In genomic region chrX:54808605-54809483, GRCh38 we compare ENCODE assay signal across 1 cellular context.
TF ChIP-seq lines count a peak whose summit lies in the region.

No MANE protein-coding gene starts in this region.

TF ChIP-seq in GM23338, 12 proteins besides CTCF, POLR2A, EP300 and RAD21 (continued from another document):
- TF ChIP-seq REST (IDR thresholded peaks at IDR 0.05; ENCODE audit: unreplicated experiment) (no peak), JUNB (IDR thresholded peaks at IDR 0.05; ENCODE audit: unreplicated experiment) (no peak), POLR2AphosphoS5 (IDR thresholded peaks at IDR 0.05; ENCODE audit: low read depth) (no peak; the same call in 1 of the 2 replicates)
TF ChIP-seq in GM23338: peak in this region for 0.
